1 cellular context compared by ENCODE assay signal in the genomic region with DNA sequence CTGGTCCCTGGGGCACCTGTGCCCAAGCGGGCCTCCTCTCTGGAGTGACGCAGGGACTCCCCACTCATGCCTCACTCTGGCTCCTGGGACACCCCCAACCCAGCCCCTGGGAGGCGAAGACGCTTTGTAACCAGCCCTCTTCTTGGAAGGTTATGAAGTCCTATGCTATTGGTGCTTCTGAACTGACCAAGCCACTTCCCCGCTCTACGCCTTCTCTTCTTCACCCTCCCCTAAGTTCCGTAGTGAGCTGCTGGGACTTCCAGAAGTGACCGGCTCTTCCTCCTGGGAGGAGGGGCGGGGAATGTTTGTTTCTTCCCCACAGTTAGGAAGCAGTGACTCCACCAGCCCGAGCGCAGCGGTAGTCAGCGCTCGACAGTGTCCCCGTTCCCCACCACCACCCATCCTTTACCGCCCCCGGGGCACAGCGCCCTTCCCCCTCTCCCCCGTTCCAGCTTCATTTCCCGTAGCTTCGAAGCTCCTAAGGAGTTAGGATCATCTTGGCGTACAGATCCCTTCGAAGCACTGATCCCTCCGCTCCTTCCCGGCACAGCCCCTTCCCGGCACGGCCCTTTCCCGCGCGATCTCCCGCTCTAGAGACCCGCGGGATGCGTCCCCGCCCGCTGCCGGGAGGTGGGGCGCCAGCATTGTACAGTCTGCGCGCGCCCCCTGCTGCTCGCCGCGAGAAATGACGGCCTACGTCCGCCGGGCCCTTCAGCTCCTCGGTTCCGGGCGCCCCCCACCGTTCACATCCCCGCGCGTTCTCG.
TF ChIP-seq lines count a peak whose summit lies in the region.

No MANE protein-coding gene starts in this region.

TF ChIP-seq in Ishikawa, 13 proteins besides CTCF, POLR2A, EP300 and RAD21:
- TF ChIP-seq REST (IDR thresholded peaks at IDR 0.05; ENCODE audit: low read depth) (no peak), CEBPB (IDR thresholded peaks at IDR 0.05) (no peak), EGR1 (IDR thresholded peaks at IDR 0.05) (no peak), ZBTB7A (IDR thresholded peaks at IDR 0.05; ENCODE audit: low read depth) (no peak; the same call in 1 of the 2 replicates), MAX (IDR thresholded peaks at IDR 0.05) (peak; percentile 82)
